Comparison of ENCODE assay signal across 19 cellular contexts in genomic region chr16:70779361-70779760, GRCh38. TPM values are rescaled to one million over a fixed set of nuclear protein-coding genes. Genes with fewer than 3 reads are reported as not detected.
DNase-seq lines count a peak whose midpoint lies in the region; ATAC-seq, FAIRE-seq and TF ChIP-seq lines count a peak whose summit lies in the region.
"Had no signal": no experiment of that assay in that cellular context is flagged by ENCODE, and none has a peak within 500 bp of the region (broad histone marks: within the 10 kb centered on the region; RNA-seq: fewer than 3 reads in every experiment).

No MANE protein-coding gene starts in this region.

- H3K4me3 Mint-ChIP-seq in nephron = no peak overlapping the region
- H3K4me3 Mint-ChIP-seq: activated CD4-positive, alpha-beta T cell treated with anti-CD3 and anti-CD28 coated beads, Interleukin-2, amount 10 ng/mL, durations not matched to agents 24 days and 14 days had no signal

- CTCF ChIA-PET in HepG2 (lab: Yijun Ruan, JAX; ENCODE audit: low intra/inter-chr PET ratio, low total read pairs) = no interaction called here

- no peaks in the 10 kb centered on the region for H3K27me3 Mint-ChIP-seq in nephron (ENCODE audit: low read depth)
- H3K27me3 Mint-ChIP-seq: activated CD4-positive, alpha-beta T cell treated with anti-CD3 and anti-CD28 coated beads, Interleukin-2, amount 10 ng/mL, durations not matched to agents 24 days and 14 days had no signal

- intact Hi-C loops in HepG2 (cut with micrococcal nuclease; ENCODE audit: unreplicated experiment) (no loop called here), right lobe of liver (cut with DNase I) (no loop called here), esophagus muscularis mucosa (cut with DNase I) (no loop called here), body of pancreas (cut with DNase I) (no loop called here)

- H3K9ac ChIP-seq in HepG2 (ENCODE audit: insufficient read depth, low read depth, low read length) = no peak overlapping the region
- H3K9ac ChIP-seq: BLaER1 treated with 17β-estradiol and CSF1 and Interleukin-3, amounts not matched to agents 10 nM and 100 nM had no signal

- H3K9me3 ChIP-seq in HepG2 (ENCODE audit: low read length) (no peaks in the 10 kb centered on the region), right lobe of liver (no peaks in the 10 kb centered on the region), esophagus muscularis mucosa (no peaks in the 10 kb centered on the region), body of pancreas (no peaks in the 10 kb centered on the region), HAP-1 (no peaks in the 10 kb centered on the region)

- POLR2A ChIA-PET in HepG2 (lab: Yijun Ruan, JAX) = interaction anchor here (0.9 to 1.3 kb wide), 4 partner anchors 9 to 97 kb away, joined by 3 to 5 read pairs (median 4); no protein-coding TSS in a partner anchor

- TF ChIP-seq POLR2A in HepG2 (IDR thresholded peaks at IDR 0.05; ENCODE audit: insufficient read depth in 1 of 2, low read depth in 2 of 2, low read length in 2 of 2) (no peak), right lobe of liver (IDR thresholded peaks at IDR 0.05) (no peak), esophagus muscularis mucosa (IDR thresholded peaks at IDR 0.05; ENCODE audit: low read depth) (no peak), body of pancreas (IDR thresholded peaks at IDR 0.05) (no peak)

- 93% methylated on average over 1 of the region's 1 CpG for WGBS in HepG2 (ENCODE audit: low lambda C conversion rate)
- 75% methylated on average over 1 of the region's 1 CpG for WGBS in right lobe of liver (ENCODE audit: insufficient coverage, low coverage, low lambda C conversion rate, missing lambda C conversion rate)
- 94% methylated on average over 1 of the region's 1 CpG for WGBS in esophagus muscularis mucosa
- 68 to 86% methylated on average over 1 of the region's 1 CpG for WGBS in body of pancreas, 2 donors

- no peak overlapping the region for H2AFZ ChIP-seq in HepG2 (ENCODE audit: low read length)

- no peak for DNase-seq in HepG2 (ENCODE audit: low spot score)
- no peak for DNase-seq in right lobe of liver
- DNase-seq in esophagus muscularis mucosa (ENCODE audit: extremely low spot score) = no peak
- DNase-seq in OCI-M1 (lab: John Stamatoyannopoulos, UW) = no peak
- no peak for DNase-seq in body of pancreas
- no peak for DNase-seq in HAP-1 (ENCODE audit: low spot score in 2 of 2)
- DNase-seq: activated CD4-positive, alpha-beta T cell treated with anti-CD3 and anti-CD28 coated beads, Interleukin-2, amount 10 ng/mL, durations not matched to agents 24 days and 14 days; activated naive CD4-positive, alpha-beta T cell; DMS79; MM.1S; NCI-H446; stimulated activated CD4-positive, alpha-beta T cell treated with anti-CD3 and anti-CD28 coated beads, Interleukin-2, amount 100 ng/mL, for 24 hours had no signal

- no TSS peak for BruUV-seq in HepG2 (replicated peaks; lab: Mats Ljungman, UMichigan)

- peaks cover 46 to 73% of the 10 kb centered on the region in 2 experiments for H3K36me3 ChIP-seq in HepG2 (replicated peaks in 1 of 2; ENCODE audit: control insufficient read depth in 1 of 2, insufficient read depth in 2 of 2, low read length in 2 of 2)
- H3K36me3 ChIP-seq in right lobe of liver = peaks cover 0 to 49% (median 18%) of the 10 kb centered on the region in 4 donors
- peaks cover 38 to 87% (median 63%) of the 10 kb centered on the region in 4 donors for H3K36me3 ChIP-seq in esophagus muscularis mucosa
- H3K36me3 ChIP-seq in body of pancreas (replicated peaks in 1 of 2; ENCODE audit: insufficient read depth in 1 of 2, low read depth in 2 of 2) = peaks cover 12 to 41% of the 10 kb centered on the region in 2 donors
- H3K36me3 ChIP-seq in HAP-1 (replicated peaks) = peaks cover 46% of the 10 kb centered on the region

- no peaks in the 10 kb centered on the region for H4K20me1 ChIP-seq in HepG2 (ENCODE audit: insufficient read depth, low read length)

- TF ChIP-seq EP300 in HepG2 (IDR thresholded peaks at IDR 0.05; ENCODE audit: low read depth in 2 of 2, low read length in 2 of 2) (no peak), HepG2 (CRISPR knock-in tag; IDR thresholded peaks at IDR 0.05; ENCODE audit: borderline replicate concordance) (no peak), esophagus muscularis mucosa (IDR thresholded peaks at IDR 0.05) (no peak)

- TF ChIP-seq CTCF in HepG2 (CRISPR knock-in tag; IDR thresholded peaks at IDR 0.05) (no peak), right lobe of liver (IDR thresholded peaks at IDR 0.05) (no peak), esophagus muscularis mucosa (IDR thresholded peaks at IDR 0.05) (no peak), nephron (IDR thresholded peaks at IDR 0.05; ENCODE audit: unreplicated experiment in 3 of 3) (no peak), body of pancreas (IDR thresholded peaks at IDR 0.05) (no peak)

- no peak for ATAC-seq in HepG2
- ATAC-seq in right lobe of liver = no peak
- no peak for ATAC-seq in body of pancreas
- ATAC-seq in HG02610 (IDR thresholded peaks at IDR 0.05; ENCODE audit: unreplicated experiment) = no peak

- H3K4me2 ChIP-seq in HepG2 (ENCODE audit: low read depth, low read length) = no peak overlapping the region
- H3K4me2 ChIP-seq: BLaER1 treated with 17β-estradiol and CSF1 and Interleukin-3, amounts not matched to agents 10 nM and 100 nM had no signal

- H3K4me1 ChIP-seq in HepG2 (ENCODE audit: insufficient read depth, low read length) (peaks cover 6% of the 10 kb centered on the region; the same call in 1 of the 2 replicates), right lobe of liver (no peaks in the 10 kb centered on the region), esophagus muscularis mucosa (peaks cover 0 to 20% (median 14%) of the 10 kb centered on the region in 4 donors), body of pancreas (no peaks in the 10 kb centered on the region), HAP-1 (no peaks in the 10 kb centered on the region)
- H3K4me1 ChIP-seq: foreskin keratinocyte had no signal

- peaks cover 23% of the 10 kb centered on the region for H3K4me1 Mint-ChIP-seq in nephron
- H3K4me1 Mint-ChIP-seq: activated CD4-positive, alpha-beta T cell treated with anti-CD3 and anti-CD28 coated beads, Interleukin-2, amount 10 ng/mL, durations not matched to agents 24 days and 14 days; neural crest cell had no signal

- H3K9me3 Mint-ChIP-seq in nephron = no peaks in the 10 kb centered on the region
- H3K9me3 Mint-ChIP-seq: neural crest cell had no signal

- no peak overlapping the region for H3K4me3 ChIP-seq in HepG2 (replicated peaks in 1 of 3; ENCODE audit: insufficient read depth in 1 of 3, low read depth in 2 of 3, low read length in 3 of 3)
- H3K4me3 ChIP-seq in right lobe of liver = no peak overlapping the region
- no peak overlapping the region for H3K4me3 ChIP-seq in esophagus muscularis mucosa
- no peak overlapping the region for H3K4me3 ChIP-seq in body of pancreas
- H3K4me3 ChIP-seq in HAP-1 = no peak overlapping the region
- H3K4me3 ChIP-seq: BLaER1 treated with 17β-estradiol and CSF1 and Interleukin-3, amounts not matched to agents 10 nM and 100 nM; skin epidermis had no signal

- no peak for FAIRE-seq in HepG2 (lab: Jason Lieb, UNC)

- H3K27me3 ChIP-seq in HepG2 (ENCODE audit: control insufficient read depth in 1 of 2, insufficient read depth in 2 of 2, low read length in 2 of 2) (no peaks in the 10 kb centered on the region), right lobe of liver (no peaks in the 10 kb centered on the region), esophagus muscularis mucosa (no peaks in the 10 kb centered on the region), body of pancreas (no peaks in the 10 kb centered on the region), HAP-1 (ENCODE audit: low read depth) (no peaks in the 10 kb centered on the region)
- H3K27me3 ChIP-seq: BLaER1 treated with 17β-estradiol and CSF1 and Interleukin-3, amounts not matched to agents 10 nM and 100 nM; foreskin keratinocyte had no signal

- peaks cover 66% of the 10 kb centered on the region for H3K36me3 Mint-ChIP-seq in nephron (ENCODE audit: low read depth)

- in situ Hi-C loops in HepG2 (cut with HindIII; ENCODE audit: extremely low pct_ligation_motif_present, low pct_unique_long_range_greater_than_20kb) = no loop called here
- in situ Hi-C loops in HAP-1 (cut with MboI; ENCODE audit: low sequenced_read_pairs) = no loop called here

- H3K27ac Mint-ChIP-seq in nephron = peak overlapping the region; percentile 88 to 96 (median 88)
- H3K27ac Mint-ChIP-seq: activated CD4-positive, alpha-beta T cell treated with anti-CD3 and anti-CD28 coated beads, Interleukin-2, amount 10 ng/mL, durations not matched to agents 24 days and 14 days had no signal

- no peak for TF ChIP-seq RAD21 in HepG2 (CRISPR knock-in tag; IDR thresholded peaks at IDR 0.05)

- no peak overlapping the region for H3K27ac ChIP-seq in HepG2 (ENCODE audit: extremely low read length, insufficient read depth, low read length)
- H3K27ac ChIP-seq in right lobe of liver = no peak overlapping the region
- peak overlapping the region; percentile 10 to 46 (median 34) for H3K27ac ChIP-seq in esophagus muscularis mucosa (replicated peaks in 1 of 4)
- no peak overlapping the region for H3K27ac ChIP-seq in body of pancreas
- H3K27ac ChIP-seq: BLaER1 treated with 17β-estradiol and CSF1 and Interleukin-3, amounts not matched to agents 10 nM and 100 nM; foreskin keratinocyte; skin epidermis; VCaP had no signal

- H3K79me2 ChIP-seq in HepG2 (ENCODE audit: insufficient read depth, low read length) = no peaks in the 10 kb centered on the region

RNA-seq across cellular contexts. Expression of gene VAC14, which starts 21.6 kb away (rescaled TPM):
- total RNA-seq in HepG2 (2016; rRNA removed; fragmentation: Illumina TruSeq; extraction: Trizol) (24.4 and 24.6 TPM in 2 replicates), right lobe of liver (10 to 100 TPM; 14.3 to 40.2 (median 23.4) TPM), esophagus muscularis mucosa (10 to 100 TPM; 31.1 to 47.0 (median 37.0) TPM), body of pancreas (10 to 100 TPM; 26.5 to 27.7 TPM)
- 9.1 and 12.1 TPM in 2 replicates for total RNA-seq in HepG2 (2016; cell fraction: cytosol; rRNA removed; fragmentation: Illumina TruSeq; extraction: Trizol; ENCODE audit: low read depth)
- total RNA-seq in HepG2 (2016; cell fraction: insoluble cytoplasmic fraction; rRNA removed; fragmentation: Illumina TruSeq; extraction: Trizol) = 18.1 and 23.9 TPM in 2 replicates
- 17.4 and 24.9 TPM in 2 replicates for total RNA-seq in HepG2 (2016; cell fraction: membrane; rRNA removed; fragmentation: Illumina TruSeq; extraction: Trizol)
- 24.1 and 25.1 TPM in 2 replicates for total RNA-seq in HepG2 (2016; cell fraction: nucleus; rRNA removed; fragmentation: Illumina TruSeq; extraction: Trizol)
- 23.5 and 26.0 TPM in 2 replicates for polyA plus RNA-seq in HepG2 (2011; rRNA removed)
- polyA plus RNA-seq in HepG2 (2011; cell fraction: cytosol; rRNA removed) = 15.1 and 23.3 TPM in 2 replicates
- polyA plus RNA-seq in HepG2 (2011; cell fraction: nucleus; rRNA removed) = 49.6 and 50.7 TPM in 2 replicates
- polyA plus RNA-seq in HepG2 (2012) = 18.6 and 24.0 TPM in 2 replicates
- polyA plus RNA-seq in HepG2 (2016; cell fraction: cytosol; fragmentation: Illumina TruSeq; extraction: Trizol; ENCODE audit: low read depth) = 14.6 and 18.8 TPM in 2 replicates
- 29.6 and 36.9 TPM in 2 replicates for polyA plus RNA-seq in HepG2 (2016; cell fraction: insoluble cytoplasmic fraction; fragmentation: Illumina TruSeq; extraction: Trizol; ENCODE audit: low read depth)
- polyA plus RNA-seq in HepG2 (2016; cell fraction: membrane; fragmentation: Illumina TruSeq; extraction: Trizol; ENCODE audit: low read depth) = 28.0 and 35.3 TPM in 2 replicates
- polyA plus RNA-seq in HepG2 (2016; cell fraction: nucleus; fragmentation: Illumina TruSeq; extraction: Trizol; ENCODE audit: insufficient read depth, low read depth) = 41.2 and 46.7 TPM in 2 replicates
- polyA minus RNA-seq in HepG2 (2011; rRNA and poly(A)+ RNA removed; ENCODE audit: low replicate concordance) = 58.3 and 79.6 TPM in 2 replicates
- 22.8 and 23.7 TPM in 2 replicates for polyA minus RNA-seq in HepG2 (2011; cell fraction: cytosol; rRNA and poly(A)+ RNA removed)
- 33.0 and 34.8 TPM in 2 replicates for polyA minus RNA-seq in HepG2 (2011; cell fraction: nucleus; rRNA and poly(A)+ RNA removed)

Comparison
In these comparisons a context has a peak if more than half of its experiments do, and no peak if none do; other contexts are left out.
1. H3K27ac ChIP-seq: peak in esophagus muscularis mucosa (4 of 4); none in HepG2 (single experiment), right lobe of liver (0 of 3) and body of pancreas (0 of 4).